ENCODE assay signal across 9 cellular contexts in the genomic region with DNA sequence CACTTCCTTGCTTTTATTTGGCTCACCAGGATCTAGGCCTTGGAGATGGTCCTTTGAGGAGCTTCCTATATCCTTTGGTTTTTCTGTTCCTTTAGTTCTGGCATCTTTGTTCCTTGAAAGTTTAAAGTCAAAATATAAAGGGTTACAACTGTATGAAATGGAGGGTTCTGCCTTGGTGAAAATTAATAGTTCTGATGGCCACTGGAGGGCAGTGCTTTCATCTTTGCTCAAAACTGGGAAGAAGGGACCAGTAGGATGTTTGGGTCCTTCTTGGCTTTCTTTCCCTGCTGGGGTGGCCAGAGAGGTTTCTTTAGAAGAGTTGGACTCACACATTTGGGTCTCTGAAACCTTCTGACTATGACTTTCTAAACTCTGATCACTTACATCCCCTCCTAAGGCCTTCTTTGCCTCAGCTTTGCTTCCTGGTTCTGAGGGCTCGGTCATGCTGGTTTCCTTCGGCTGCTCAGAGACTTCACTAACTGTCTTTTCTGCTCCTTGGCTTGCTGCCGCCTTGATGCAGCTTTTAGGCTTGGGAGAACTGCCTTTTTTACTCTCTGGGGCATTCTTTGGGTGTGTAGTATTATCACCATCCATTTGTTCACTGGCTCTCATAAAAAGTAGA. TPM values are rescaled to one million over a fixed set of nuclear protein-coding genes. Genes with fewer than 3 reads are reported as not detected.
DNase-seq lines count a peak whose midpoint lies in the region; FAIRE-seq and TF ChIP-seq lines count a peak whose summit lies in the region.
"Had no signal": no experiment of that assay in that cellular context is flagged by ENCODE, and none has a peak within 500 bp of the region (broad histone marks: within the 10 kb centered on the region; RNA-seq: fewer than 3 reads in every experiment).

No MANE protein-coding gene starts in this region.

- FAIRE-seq in G401.6 (lab: Jason Lieb, UNC) (peak; percentile 92), H1 (lab: Jason Lieb, UNC) (peak; percentile 57)

- no peak overlapping the region for H2BK120ac ChIP-seq in H1 (replicated peaks; ENCODE audit: low read depth, low read length)

- no peaks in the 10 kb centered on the region for H3K27me3 Mint-ChIP-seq in activated naive CD8-positive, alpha-beta T cell treated with anti-CD3 and anti-CD28 coated beads for 36 hours
- H3K27me3 Mint-ChIP-seq: activated CD8-positive, alpha-beta memory T cell treated with anti-CD3 and anti-CD28 coated beads, Interleukin-2, amount 10 ng/mL, durations not matched to agents 7 days and 5 days had no signal

- no peak overlapping the region for H2BK20ac ChIP-seq in H1 (ENCODE audit: low read length)

- H3K23me2 ChIP-seq in H1 (ENCODE audit: low read depth, low read length) = no peaks in the 10 kb centered on the region

- no peak overlapping the region for H3K4ac ChIP-seq in H1 (replicated peaks; ENCODE audit: insufficient read length, low read depth, low read length)

- H3K27ac Mint-ChIP-seq in activated naive CD8-positive, alpha-beta T cell treated with anti-CD3 and anti-CD28 coated beads for 36 hours = no peak overlapping the region
- H3K27ac Mint-ChIP-seq: activated CD8-positive, alpha-beta memory T cell treated with anti-CD3 and anti-CD28 coated beads, Interleukin-2, amount 10 ng/mL, durations not matched to agents 7 days and 5 days had no signal

- POLR2A ChIA-PET in H1 (lab: Charles Lee; ENCODE audit: partially characterized antibody) = no interaction called here

- H4K5ac ChIP-seq in H1 (ENCODE audit: insufficient read length, low read depth, low read length) = no peak overlapping the region

- H3K4me3 ChIP-seq in H1 (ENCODE audit: extremely low read depth in 1 of 4, insufficient read depth in 2 of 4, low read depth in 3 of 4, low read length in 4 of 4) = no peak overlapping the region
- no peak overlapping the region for H3K4me3 ChIP-seq in parathyroid adenoma (ENCODE audit: low read depth, low read length)

- H3K4me1 ChIP-seq in H1 (replicated peaks in 1 of 4; ENCODE audit: control insufficient read depth in 3 of 4, insufficient read depth in 4 of 4, low read length in 3 of 4) (no peaks in the 10 kb centered on the region), parathyroid adenoma (no peaks in the 10 kb centered on the region)

- CTCF ChIA-PET in H1 (lab: Charles Lee; ENCODE audit: partially characterized antibody) = interaction anchor here (0.6 to 4.4 kb wide), 23 partner anchors 10 to 270 kb away, joined by 3 to 29 read pairs (median 3); partner anchors contain the start of gene ITGA2B

- peak; percentile 29 for DNase-seq in M059J (ENCODE audit: low read depth)
- DNase-seq in H1 (ENCODE audit: low read depth in 1 of 2, low spot score in 2 of 2) = peak in 1 of 2 experiments; percentile 43
- DNase-seq in stimulated activated CD4-positive, alpha-beta T cell treated with anti-CD3 and anti-CD28 coated beads, Interleukin-2, amount 100 ng/mL, for 24 hours = no peak
- no peak for DNase-seq in NCI-H2227 (lab: John Stamatoyannopoulos, UW; ENCODE audit: unreplicated experiment)
- DNase-seq in activated naive CD8-positive, alpha-beta T cell treated with anti-CD3 and anti-CD28 coated beads for 36 hours = no peak
- no peak for DNase-seq in T-helper 9 cell

- H3K4me1 Mint-ChIP-seq in activated naive CD8-positive, alpha-beta T cell treated with anti-CD3 and anti-CD28 coated beads for 36 hours = peaks cover 4% of the 10 kb centered on the region

- H3K23ac ChIP-seq in H1 (ENCODE audit: insufficient read length) = no peak overlapping the region

- no peaks in the 10 kb centered on the region for H3K79me1 ChIP-seq in H1 (ENCODE audit: low read depth, low read length)

- H3K9ac ChIP-seq in H1 (replicated peaks in 1 of 4; ENCODE audit: extremely low read depth in 1 of 4, low read depth in 3 of 4, low read length in 3 of 4) (no peak overlapping the region), parathyroid adenoma (no peak overlapping the region)

- no peak overlapping the region for H3K4me3 Mint-ChIP-seq in activated naive CD8-positive, alpha-beta T cell treated with anti-CD3 and anti-CD28 coated beads for 36 hours
- H3K4me3 Mint-ChIP-seq: activated CD8-positive, alpha-beta memory T cell treated with anti-CD3 and anti-CD28 coated beads, Interleukin-2, amount 10 ng/mL, durations not matched to agents 7 days and 5 days had no signal

- TF ChIP-seq CTCF in H1 (IDR thresholded peaks at IDR 0.05; ENCODE audit: control extremely low read depth in 1 of 3, insufficient read depth in 1 of 3, low read depth in 1 of 3, low read length in 3 of 3) (peak in 2 of 3 experiments; percentile 53 to 61; a peak in 3 of 4 replicates), parathyroid adenoma (IDR thresholded peaks at IDR 0.05) (peak; percentile 30)

- H3K9me3 ChIP-seq in H1 (ENCODE audit: insufficient read depth in 2 of 2, low read depth in 1 of 2, low read length in 1 of 2) = no peaks in the 10 kb centered on the region
- H3K9me3 ChIP-seq in parathyroid adenoma (ENCODE audit: control insufficient read depth, low read length) = no peaks in the 10 kb centered on the region

- TF ChIP-seq RAD21 in H1 (IDR thresholded peaks at IDR 0.05 in 1 of 2, conservative IDR thresholded peaks at IDR 0.05 in 1 of 2; ENCODE audit: low read depth in 2 of 2, low read length in 2 of 2) = peak; percentile 54 to 62

- H2AFZ ChIP-seq in H1 (ENCODE audit: low read length) = no peak overlapping the region
- H2AFZ ChIP-seq in parathyroid adenoma = no peak overlapping the region

- no peak overlapping the region for H2BK12ac ChIP-seq in H1 (ENCODE audit: low read depth, low read length)

- no peak overlapping the region for H2BK5ac ChIP-seq in H1 (ENCODE audit: low read depth, low read length)

- WGBS in H1 (ENCODE audit: extremely low coverage in 1 of 2, insufficient coverage in 1 of 2, insufficient read length in 1 of 2, insufficient replicate concordance in 2 of 2, low coverage in 1 of 2, low lambda C conversion rate in 2 of 2, missing lambda C conversion rate in 1 of 2), 2 experiments = 94% methylated on average over 3 of the region's 3 CpGs; no CpG with 5 or more reads in 1 of the 2 experiments

- H3K18ac ChIP-seq in H1 (ENCODE audit: extremely low read depth, low read length) = no peak overlapping the region

- H3K36me3 ChIP-seq in H1 (ENCODE audit: control insufficient read depth in 2 of 4, insufficient read depth in 4 of 4, low read length in 3 of 4) (peaks cover 21 to 42% (median 33%) of the 10 kb centered on the region in 4 experiments; a peak in 7 of 8 replicates), parathyroid adenoma (ENCODE audit: control insufficient read depth, insufficient read depth, low read length) (no peaks in the 10 kb centered on the region)

- no peaks in the 10 kb centered on the region for H3K9me3 Mint-ChIP-seq in activated naive CD8-positive, alpha-beta T cell treated with anti-CD3 and anti-CD28 coated beads for 36 hours

- H4K91ac ChIP-seq in H1 (replicated peaks; ENCODE audit: insufficient read length, low read length) = no peak overlapping the region

- no peak overlapping the region for H2AK5ac ChIP-seq in H1 (ENCODE audit: low read depth, low read length)

- H3K27me3 ChIP-seq in H1 (replicated peaks in 1 of 4; ENCODE audit: control insufficient read depth in 3 of 4, extremely low read depth in 1 of 4, insufficient read depth in 3 of 4, low read length in 3 of 4) (no peaks in the 10 kb centered on the region), parathyroid adenoma (ENCODE audit: control insufficient read depth, insufficient read depth, low read length) (no peaks in the 10 kb centered on the region)

- no peak overlapping the region for H2BK15ac ChIP-seq in H1 (ENCODE audit: low read length)

- no peak overlapping the region for H3K4me2 ChIP-seq in H1 (ENCODE audit: insufficient read depth in 1 of 2, low read depth in 2 of 2, low read length in 2 of 2)
- no peak overlapping the region for H3K4me2 ChIP-seq in parathyroid adenoma (ENCODE audit: low read length)

- no peak overlapping the region for H4K8ac ChIP-seq in H1 (ENCODE audit: extremely low read depth, insufficient read depth, low read length)

- H3K36me3 Mint-ChIP-seq in activated naive CD8-positive, alpha-beta T cell treated with anti-CD3 and anti-CD28 coated beads for 36 hours = peaks cover 16% of the 10 kb centered on the region

- peaks cover 0 to 2% of the 10 kb centered on the region in 2 experiments for H4K20me1 ChIP-seq in H1 (replicated peaks in 1 of 2; ENCODE audit: control insufficient read depth in 1 of 2, insufficient read depth in 2 of 2, low read length in 2 of 2)

- no peak overlapping the region for H3K14ac ChIP-seq in H1 (ENCODE audit: insufficient read length)

- no peak for TF ChIP-seq EP300 in H1 (IDR thresholded peaks at IDR 0.05; ENCODE audit: borderline replicate concordance in 1 of 2, low read depth in 2 of 2, low read length in 2 of 2)

- H3K56ac ChIP-seq in H1 (replicated peaks; ENCODE audit: insufficient read length, low read depth, low read length) = no peak overlapping the region

- no peak overlapping the region for H3K27ac ChIP-seq in H1 (ENCODE audit: low read depth, low read length)
- no peak overlapping the region for H3K27ac ChIP-seq in parathyroid adenoma

- H3K79me2 ChIP-seq in H1 (ENCODE audit: control insufficient read depth in 1 of 2, insufficient read depth in 2 of 2, low read length in 2 of 2) (no peaks in the 10 kb centered on the region), parathyroid adenoma (no peaks in the 10 kb centered on the region)

- TF ChIP-seq POLR2A in H1 (IDR thresholded peaks at IDR 0.05; ENCODE audit: control extremely low read depth in 1 of 2, low read depth in 2 of 2, low read length in 2 of 2) = no peak

RNA-seq across cellular contexts. Expression of gene ITGA2B, which starts 10.9 kb away (rescaled TPM):
- 0.07 and 0.25 TPM in 2 replicates for total RNA-seq in M059J (2014; rRNA removed; shearing (Covaris generic))
- total RNA-seq in H1 (2021; fragmentation: NEBNext Ultra II Directional; extraction: Animal tissue kit (Norgen Biotek cat#: 25700)) = 11.3 and 12.3 TPM in 2 replicates
- polyA plus RNA-seq in H1 (2011; rRNA removed) = 6.9 and 12.4 TPM in 2 replicates
- polyA plus RNA-seq in H1 (2011; cell fraction: cytosol; rRNA removed) = 11.4 TPM
- polyA plus RNA-seq in H1 (2011; cell fraction: nucleus; rRNA removed) = 59.9 TPM
- 9.1 to 21.1 TPM (median 16.5 TPM) in 4 replicates for polyA plus RNA-seq in H1 (2012, experiment 1 of 2)
- 7.0 TPM for polyA plus RNA-seq in H1 (2012, experiment 2 of 2)
- 8.8 TPM for polyA plus RNA-seq in H1 (2013, experiment 1 of 2)
- polyA plus RNA-seq in H1 (2013, experiment 2 of 2) = 6.7 TPM
- polyA minus RNA-seq in H1 (2011; rRNA and poly(A)+ RNA removed) = 5.8 and 5.9 TPM in 2 replicates
- 6.3 TPM for polyA minus RNA-seq in H1 (2011; cell fraction: cytosol; rRNA and poly(A)+ RNA removed)
- polyA minus RNA-seq in H1 (2011; cell fraction: nucleus; rRNA and poly(A)+ RNA removed) = 16.0 TPM
- total RNA-seq in activated naive CD8-positive, alpha-beta T cell treated with anti-CD3 and anti-CD28 coated beads for 36 hours = under 1 TPM; 0.36 to 0.62 TPM

RNA-seq across cellular contexts. Expression of gene FAM171A2, which starts 36.7 kb away (rescaled TPM):
- total RNA-seq in M059J (2014; rRNA removed; shearing (Covaris generic)) = 1.4 and 5.2 TPM in 2 replicates
- 23.9 and 24.1 TPM in 2 replicates for total RNA-seq in H1 (2021; fragmentation: NEBNext Ultra II Directional; extraction: Animal tissue kit (Norgen Biotek cat#: 25700))
- polyA plus RNA-seq in H1 (2011; rRNA removed) = 21.9 and 31.8 TPM in 2 replicates
- 21.7 TPM for polyA plus RNA-seq in H1 (2011; cell fraction: cytosol; rRNA removed)
- polyA plus RNA-seq in H1 (2011; cell fraction: nucleus; rRNA removed) = 37.0 TPM
- 10.4 to 25.0 TPM (median 21.9 TPM) in 4 replicates for polyA plus RNA-seq in H1 (2012, experiment 1 of 2)
- polyA plus RNA-seq in H1 (2012, experiment 2 of 2) = 11.7 TPM
- 15.4 TPM for polyA plus RNA-seq in H1 (2013, experiment 1 of 2)
- polyA plus RNA-seq in H1 (2013, experiment 2 of 2) = 15.9 TPM
- polyA minus RNA-seq in H1 (2011; rRNA and poly(A)+ RNA removed) = 14.7 and 17.9 TPM in 2 replicates
- 22.5 TPM for polyA minus RNA-seq in H1 (2011; cell fraction: cytosol; rRNA and poly(A)+ RNA removed)
- 24.7 TPM for polyA minus RNA-seq in H1 (2011; cell fraction: nucleus; rRNA and poly(A)+ RNA removed)
- total RNA-seq in activated naive CD8-positive, alpha-beta T cell treated with anti-CD3 and anti-CD28 coated beads for 36 hours = under 1 TPM; 0.14 to 0.19 TPM

RNA-seq across cellular contexts. Expression of gene GRN, which starts 55.2 kb away (rescaled TPM):
- 284 and 317 TPM in 2 replicates for total RNA-seq in M059J (2014; rRNA removed; shearing (Covaris generic))
- 108 and 117 TPM in 2 replicates for total RNA-seq in H1 (2021; fragmentation: NEBNext Ultra II Directional; extraction: Animal tissue kit (Norgen Biotek cat#: 25700))
- polyA plus RNA-seq in H1 (2011; rRNA removed) = 387 and 526 TPM in 2 replicates
- polyA plus RNA-seq in H1 (2011; cell fraction: cytosol; rRNA removed) = 143 TPM
- 360 TPM for polyA plus RNA-seq in H1 (2011; cell fraction: nucleus; rRNA removed)
- 137 to 183 TPM (median 169 TPM) in 4 replicates for polyA plus RNA-seq in H1 (2012, experiment 1 of 2)
- 165 TPM for polyA plus RNA-seq in H1 (2012, experiment 2 of 2)
- 258 TPM for polyA plus RNA-seq in H1 (2013, experiment 1 of 2)
- polyA plus RNA-seq in H1 (2013, experiment 2 of 2) = 236 TPM
- polyA minus RNA-seq in H1 (2011; rRNA and poly(A)+ RNA removed) = 66.1 and 115 TPM in 2 replicates
- 135 TPM for polyA minus RNA-seq in H1 (2011; cell fraction: cytosol; rRNA and poly(A)+ RNA removed)
- 88.4 TPM for polyA minus RNA-seq in H1 (2011; cell fraction: nucleus; rRNA and poly(A)+ RNA removed)
- total RNA-seq in activated naive CD8-positive, alpha-beta T cell treated with anti-CD3 and anti-CD28 coated beads for 36 hours = 10 to 100 TPM; 34.4 to 36.1 TPM
